ENCODE assay signal across 22 cellular contexts in genomic region chr21:15472108-15472507, GRCh38.
"Had no signal": no experiment of that assay in that cellular context is flagged by ENCODE, and none has a peak within 500 bp of the region (broad histone marks: within the 10 kb centered on the region; RNA-seq: fewer than 3 reads in every experiment).

No MANE protein-coding gene starts in this region.

- ATAC-seq: activated CD4-positive, CD25-positive, alpha-beta regulatory T cell treated with anti-CD3 and anti-CD28 coated beads, Interleukin-2, amount 50 U/mL, for 24 hours; activated CD8-positive, alpha-beta T cell treated with anti-CD3 and anti-CD28 coated beads for 36 hours; activated T-cell treated with anti-CD3 and anti-CD28 coated beads, Interleukin-2, amount 50 U/mL, for 72 hours; Panc1 had no signal

- DNase-seq: activated CD4-positive, alpha-beta T cell treated with anti-CD3 and anti-CD28 coated beads for 4 hours; activated CD8-positive, alpha-beta memory T cell treated with anti-CD3 and anti-CD28 coated beads, Interleukin-2, amount 50 U/mL, for 4 hours; activated CD8-positive, alpha-beta T cell treated with anti-CD3 and anti-CD28 coated beads for 36 hours; activated gamma-delta T cell treated with Interleukin-2 at 50 U/mL for 16 hours; activated naive CD4-positive, alpha-beta T cell treated with anti-CD3 and anti-CD28 coated beads, Interleukin-2, amount 10 ng/mL, durations not matched to agents 7 days and 5 days; activated naive CD8-positive, alpha-beta T cell treated with anti-CD3 and anti-CD28 coated beads for 36 hours; activated T-cell treated with anti-CD3 and anti-CD28 coated beads, Interleukin-2, amount 50 U/mL, for 72 hours; caudate nucleus; MM.1S; NCI-H1105; NCI-H1436; NCI-H1694 treated with DMSO at 0.1 percent for 48 hours; NCI-H2081; NCI-H510A treated with DMSO at 0.1 percent for 48 hours; NCI-H69; NK-92 treated with Interleukin-12 subunit alpha and Interleukin-12 subunit beta, amount 100 ng/mL, for 24 hours; OCI-M1; SHP77 treated with DMSO at 0.1 percent for 48 hours had no signal

- H3K9ac ChIP-seq: KMS-11 had no signal

- H3K4me2 ChIP-seq: KMS-11 had no signal

- H3K27ac ChIP-seq: KMS-11, RWPE1 had no signal
